ENCODE assay signal across 29 cellular contexts in genomic region chrX:1870421-1870820, GRCh38.
"Had no signal": no experiment of that assay in that cellular context is flagged by ENCODE, and none has a peak within 500 bp of the region (broad histone marks: within the 10 kb centered on the region; RNA-seq: fewer than 3 reads in every experiment).

No MANE protein-coding gene starts in this region.

- H3K4me1 Mint-ChIP-seq: stimulated activated effector memory CD8-positive, alpha-beta T cell treated with anti-CD3 and anti-CD28 coated beads, Interleukin-12 subunit alpha, Interleukin-12 subunit beta, amount 100 ng/mL, for 72 hours had no signal

- H3K4me3 Mint-ChIP-seq: activated naive CD4-positive, alpha-beta T cell treated with anti-CD3 and anti-CD28 coated beads for 36 hours; activated naive CD8-positive, alpha-beta T cell treated with anti-CD3 and anti-CD28 coated beads for 36 hours; naive thymus-derived CD4-positive, alpha-beta T cell; stimulated activated effector memory CD8-positive, alpha-beta T cell treated with anti-CD3 and anti-CD28 coated beads, Interleukin-12 subunit alpha, Interleukin-12 subunit beta, amount 100 ng/mL, for 72 hours; stimulated activated naive CD8-positive, alpha-beta T cell treated with anti-CD3 and anti-CD28 coated beads, Interleukin-15, Interleukin-2, amounts not matched to agents 100 ng/mL and 50 ng/mL, for 24 hours had no signal

- ATAC-seq: left colon; naive thymus-derived CD4-positive, alpha-beta T cell; sciatic nerve; stimulated activated effector memory CD8-positive, alpha-beta T cell treated with anti-CD3 and anti-CD28 coated beads, Interleukin-12 subunit alpha, Interleukin-12 subunit beta, amount 100 ng/mL, for 72 hours had no signal

- H3K4me3 ChIP-seq: adrenal gland, ovary, skin epidermis, thoracic aorta, vagina had no signal

- H3K9me3 ChIP-seq: adrenal gland, ovary, thoracic aorta, vagina had no signal

- H3K27ac Mint-ChIP-seq: activated naive CD4-positive, alpha-beta T cell treated with anti-CD3 and anti-CD28 coated beads for 36 hours; activated naive CD8-positive, alpha-beta T cell treated with anti-CD3 and anti-CD28 coated beads for 36 hours; naive thymus-derived CD4-positive, alpha-beta T cell; progenitor cell of endocrine pancreas; stimulated activated effector memory CD8-positive, alpha-beta T cell treated with anti-CD3 and anti-CD28 coated beads, Interleukin-12 subunit alpha, Interleukin-12 subunit beta, amount 100 ng/mL, for 72 hours; stimulated activated naive CD8-positive, alpha-beta T cell treated with anti-CD3 and anti-CD28 coated beads, Interleukin-15, Interleukin-2, amounts not matched to agents 100 ng/mL and 50 ng/mL, for 24 hours had no signal

- DNase-seq: activated CD4-positive, alpha-beta T cell treated with anti-CD3 and anti-CD28 coated beads for 4 hours; activated CD4-positive, alpha-beta T cell treated with anti-CD3 and anti-CD28 coated beads, Interleukin-2, amount 50 U/mL, for 4 hours; activated CD4-positive, CD25-positive, alpha-beta regulatory T cell; activated effector memory CD4-positive, alpha-beta T cell treated with Interleukin-2 at 50 U/mL for 16 hours; activated naive CD4-positive, alpha-beta T cell treated with anti-CD3 and anti-CD28 coated beads for 36 hours; activated naive CD8-positive, alpha-beta T cell treated with anti-CD3 and anti-CD28 coated beads for 36 hours; adrenal gland; aorta; caudate nucleus; foreskin fibroblast; head of caudate nucleus; hippocampal formation; kidney; left colon; mammary epithelial cell; midbrain; naive thymus-derived CD4-positive, alpha-beta T cell; ovary; retina; stimulated activated CD4-positive, alpha-beta T cell treated with anti-CD3 and anti-CD28 coated beads, Interleukin-4, amount 100 ng/mL, for 24 hours; trophoblast cell had no signal

- H3K4me1 ChIP-seq: adrenal gland, vagina had no signal

- H3K9me3 Mint-ChIP-seq: activated naive CD8-positive, alpha-beta T cell treated with anti-CD3 and anti-CD28 coated beads for 36 hours; stimulated activated effector memory CD8-positive, alpha-beta T cell treated with anti-CD3 and anti-CD28 coated beads, Interleukin-12 subunit alpha, Interleukin-12 subunit beta, amount 100 ng/mL, for 72 hours; stimulated activated naive CD8-positive, alpha-beta T cell treated with anti-CD3 and anti-CD28 coated beads, Interleukin-15, Interleukin-2, amounts not matched to agents 100 ng/mL and 50 ng/mL, for 24 hours had no signal

- H3K27me3 ChIP-seq: adrenal gland, ovary, vagina had no signal

- H3K27me3 Mint-ChIP-seq: stimulated activated naive CD8-positive, alpha-beta T cell treated with anti-CD3 and anti-CD28 coated beads, Interleukin-15, Interleukin-2, amounts not matched to agents 100 ng/mL and 50 ng/mL, for 24 hours had no signal

- H3K27ac ChIP-seq: adrenal gland, ovary, skin epidermis, thoracic aorta, vagina had no signal

- FAIRE-seq: endothelial cell of umbilical vein, kidney had no signal

- H3K36me3 ChIP-seq: adrenal gland, ovary, thoracic aorta, vagina had no signal

- H3K36me3 Mint-ChIP-seq: activated naive CD8-positive, alpha-beta T cell treated with anti-CD3 and anti-CD28 coated beads for 36 hours; naive thymus-derived CD4-positive, alpha-beta T cell; stimulated activated effector memory CD8-positive, alpha-beta T cell treated with anti-CD3 and anti-CD28 coated beads, Interleukin-12 subunit alpha, Interleukin-12 subunit beta, amount 100 ng/mL, for 72 hours had no signal
